Comparison of ENCODE assay signal across 9 cellular contexts in the genomic region with DNA sequence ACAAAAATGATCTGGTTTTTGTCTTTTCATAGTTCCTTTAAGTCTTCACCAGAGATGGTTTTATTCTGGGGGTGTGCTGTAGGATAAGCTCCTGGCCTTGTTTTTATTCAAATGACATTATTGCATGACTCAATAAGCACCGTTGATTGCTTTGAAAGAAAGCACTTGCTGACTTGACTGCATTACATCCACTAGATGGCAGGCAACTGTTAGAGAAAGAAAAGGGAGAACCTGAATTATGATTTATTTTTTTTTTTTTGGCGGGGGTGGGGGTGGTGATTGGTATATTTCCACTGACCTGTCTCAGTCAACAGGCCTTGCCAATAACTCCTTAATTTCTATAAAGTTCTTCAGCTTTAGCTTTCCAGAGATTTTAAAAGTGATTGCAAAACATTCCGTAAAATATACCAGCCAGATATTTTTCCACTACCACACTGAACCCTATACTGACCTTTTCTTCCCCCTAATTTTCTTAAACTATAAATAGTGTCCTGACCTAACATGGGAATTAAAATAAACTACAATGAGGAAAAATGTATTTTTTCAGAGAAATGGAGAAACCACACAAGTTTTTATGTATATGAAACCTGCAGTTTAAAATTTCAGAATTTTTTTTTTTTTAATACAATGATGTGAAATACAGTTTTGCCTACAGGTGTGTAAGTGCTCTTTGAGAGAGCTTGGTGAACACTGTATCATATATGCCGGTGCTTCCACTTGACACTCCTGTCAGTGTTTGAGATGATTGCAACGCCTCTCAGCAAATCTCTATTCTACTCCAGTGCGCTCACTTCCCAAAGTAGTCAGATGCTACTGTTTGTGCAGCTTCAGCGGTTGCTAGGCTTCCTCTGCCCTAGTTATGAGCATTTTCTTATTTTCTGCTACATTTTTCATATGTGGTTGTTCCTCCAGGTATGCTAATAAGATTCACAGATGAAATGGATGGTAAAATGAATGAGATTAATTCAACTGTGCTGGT.
A peak's percentile ranks its signal among the peaks of the same experiment; 100 is the strongest.
DNase-seq lines count a peak whose midpoint lies in the region; ATAC-seq, FAIRE-seq and TF ChIP-seq lines count a peak whose summit lies in the region.
"Had no signal": no experiment of that assay in that cellular context is flagged by ENCODE, and none has a peak within 500 bp of the region (broad histone marks: within the 10 kb centered on the region; RNA-seq: fewer than 3 reads in every experiment).

No MANE protein-coding gene starts in this region.

- H3K9me2 ChIP-seq in Loucy (replicated peaks; ENCODE audit: low read depth, low read length) (no peaks in the 10 kb centered on the region), hepatocyte (replicated peaks; ENCODE audit: insufficient read depth) (no peaks in the 10 kb centered on the region)

- TF ChIP-seq CTCF in Loucy (conservative IDR thresholded peaks at IDR 0.05; ENCODE audit: low read length) (peak; percentile 74), WTC11 (IDR thresholded peaks at IDR 0.05) (0 out of 2 replicates have a peak, but pooled peaks have one; percentile 37), hepatocyte (IDR thresholded peaks at IDR 0.05; ENCODE audit: poor library complexity) (peak; percentile 89), tibial nerve (IDR thresholded peaks at IDR 0.05) (peak; percentile 21 to 49 (median 43))

- H3K27me3 ChIP-seq in Loucy (ENCODE audit: insufficient read depth, low read length, poor library complexity, severe bottlenecking) = no peaks in the 10 kb centered on the region
- no peaks in the 10 kb centered on the region for H3K27me3 ChIP-seq in hepatocyte
- no peaks in the 10 kb centered on the region for H3K27me3 ChIP-seq in tibial nerve
- no peaks in the 10 kb centered on the region for H3K27me3 ChIP-seq in small intestine (ENCODE audit: control insufficient read depth in 2 of 2, insufficient read depth in 2 of 2, low read length in 2 of 2)
- H3K27me3 ChIP-seq: BLaER1 treated with 17β-estradiol and CSF1 and Interleukin-3, amounts not matched to agents 10 nM and 100 nM had no signal

- H3K79me2 ChIP-seq in Loucy (ENCODE audit: insufficient read depth, low read length) = no peaks in the 10 kb centered on the region
- H3K79me2 ChIP-seq in hepatocyte = no peaks in the 10 kb centered on the region

- TF ChIP-seq POLR2A in tibial nerve (IDR thresholded peaks at IDR 0.05) = no peak

- ATAC-seq in WTC11 (peak; percentile 73), HG03097 (IDR thresholded peaks at IDR 0.05; ENCODE audit: low FRiP score, unreplicated experiment) (no peak)

- H4K20me1 ChIP-seq in Loucy (ENCODE audit: insufficient read depth, low read length, poor library complexity, severe bottlenecking) = no peaks in the 10 kb centered on the region
- H4K20me1 ChIP-seq in hepatocyte (ENCODE audit: insufficient read depth, poor library complexity, severe bottlenecking) = no peaks in the 10 kb centered on the region
- H4K20me1 ChIP-seq: BLaER1 treated with 17β-estradiol and CSF1 and Interleukin-3, amounts not matched to agents 10 nM and 100 nM had no signal

- no peak overlapping the region for H2AFZ ChIP-seq in Loucy (ENCODE audit: low read length)
- no peak overlapping the region for H2AFZ ChIP-seq in hepatocyte

- H3K4me1 ChIP-seq in Loucy (ENCODE audit: insufficient read depth, low read length, poor library complexity, severe bottlenecking) = no peaks in the 10 kb centered on the region
- H3K4me1 ChIP-seq in hepatocyte (ENCODE audit: insufficient read depth) = peaks cover 7% of the 10 kb centered on the region
- H3K4me1 ChIP-seq in tibial nerve = peaks cover 0 to 10% (median 5%) of the 10 kb centered on the region in 4 donors
- no peaks in the 10 kb centered on the region for H3K4me1 ChIP-seq in small intestine (ENCODE audit: control insufficient read depth in 2 of 2, insufficient read depth in 1 of 2, low read depth in 1 of 2, low read length in 1 of 2)

- CTCF ChIA-PET in WTC11 (lab: Charles Lee) = interaction anchor here (0.6 to 2.3 kb wide), 15 partner anchors 10 to 1239 kb away, joined by 3 to 11 read pairs (median 3); no protein-coding TSS in a partner anchor

- no peak overlapping the region for H3K9ac ChIP-seq in Loucy (ENCODE audit: low read depth, low read length, poor library complexity, severe bottlenecking)
- H3K9ac ChIP-seq: BLaER1 treated with 17β-estradiol and CSF1 and Interleukin-3, amounts not matched to agents 10 nM and 100 nM had no signal

- H3K27me3 Mint-ChIP-seq in WTC11 (ENCODE audit: low read depth) = no peaks in the 10 kb centered on the region

- WGBS in hepatocyte (ENCODE audit: low lambda C conversion rate, missing lambda C conversion rate) = 69% methylated on average over 6 of the region's 7 CpGs
- WGBS in tibial nerve, 2 donors = 55 to 56% methylated on average over 7 of the region's 7 CpGs
- 53 to 57% (median 55%) methylated on average over 7 of the region's 7 CpGs for WGBS in small intestine, 3 donors

- H3K36me3 Mint-ChIP-seq in WTC11 = no peaks in the 10 kb centered on the region

- no peaks in the 10 kb centered on the region for H3K36me3 ChIP-seq in Loucy (ENCODE audit: insufficient read depth, low read length)
- no peaks in the 10 kb centered on the region for H3K36me3 ChIP-seq in hepatocyte (replicated peaks; ENCODE audit: insufficient read depth, low read depth)
- no peaks in the 10 kb centered on the region for H3K36me3 ChIP-seq in tibial nerve
- no peaks in the 10 kb centered on the region for H3K36me3 ChIP-seq in small intestine (ENCODE audit: control insufficient read depth in 2 of 2, insufficient read depth in 2 of 2, low read length in 2 of 2)
- H3K36me3 ChIP-seq: BLaER1 treated with 17β-estradiol and CSF1 and Interleukin-3, amounts not matched to agents 10 nM and 100 nM had no signal

- TF ChIP-seq EP300 in tibial nerve (IDR thresholded peaks at IDR 0.05) = no peak

- no peak for FAIRE-seq in small intestine (lab: Jason Lieb, UNC)

- POLR2A ChIA-PET in WTC11 (lab: Charles Lee) = no interaction called here

- H3K4me2 ChIP-seq in Loucy (ENCODE audit: low read depth, low read length, poor library complexity, severe bottlenecking) (no peak overlapping the region), hepatocyte (no peak overlapping the region)

- no peak overlapping the region for H3K27ac Mint-ChIP-seq in WTC11

- DNase-seq in NCI-H187 treated with DMSO at 0.1 percent for 48 hours (lab: John Stamatoyannopoulos, UW) = peak; percentile 43
- no peak for DNase-seq in NCI-H187 (lab: John Stamatoyannopoulos, UW)
- no peak for DNase-seq in WTC11 (ENCODE audit: low spot score)
- peak; percentile 64 for DNase-seq in hepatocyte (ENCODE audit: low spot score)
- peak in 1 of 2 donors; percentile 27 for DNase-seq in tibial nerve (ENCODE audit: low spot score in 2 of 2)
- no peak for DNase-seq in small intestine

- peaks cover 4% of the 10 kb centered on the region; the same call in 1 of the 2 replicates for H3K9me3 Mint-ChIP-seq in WTC11

- no peak overlapping the region for H3K4me3 ChIP-seq in Loucy (ENCODE audit: low read length, poor library complexity, severe bottlenecking)
- H3K4me3 ChIP-seq in hepatocyte = no peak overlapping the region
- no peak overlapping the region for H3K4me3 ChIP-seq in tibial nerve
- no peak overlapping the region for H3K4me3 ChIP-seq in small intestine (ENCODE audit: low read depth in 1 of 2, low read length in 2 of 2)
- H3K4me3 ChIP-seq: BLaER1 treated with 17β-estradiol and CSF1 and Interleukin-3, amounts not matched to agents 10 nM and 100 nM had no signal

- H3K4me3 Mint-ChIP-seq in WTC11 = no peak overlapping the region

- peaks cover 14% of the 10 kb centered on the region for H3K4me1 Mint-ChIP-seq in WTC11

- H3K27ac ChIP-seq in hepatocyte (no peak overlapping the region), tibial nerve (no peak overlapping the region), small intestine (ENCODE audit: low read depth in 1 of 2, low read length in 1 of 2) (no peak overlapping the region)
- H3K27ac ChIP-seq: BLaER1 treated with 17β-estradiol and CSF1 and Interleukin-3, amounts not matched to agents 10 nM and 100 nM had no signal

- H3K9me3 ChIP-seq in Loucy (ENCODE audit: insufficient read depth, low read depth, low read length) = no peaks in the 10 kb centered on the region
- no peaks in the 10 kb centered on the region for H3K9me3 ChIP-seq in hepatocyte (ENCODE audit: low read depth)
- no peaks in the 10 kb centered on the region for H3K9me3 ChIP-seq in tibial nerve
- no peaks in the 10 kb centered on the region for H3K9me3 ChIP-seq in small intestine (ENCODE audit: control insufficient read depth, low read depth)
- H3K9me3 ChIP-seq: BLaER1 treated with 17β-estradiol and CSF1 and Interleukin-3, amounts not matched to agents 10 nM and 100 nM had no signal

- no peaks in the 10 kb centered on the region for H3F3A ChIP-seq in Loucy (ENCODE audit: low read depth)

TF ChIP-seq in WTC11, 78 proteins besides CTCF, POLR2A, EP300 and RAD21:
- TF ChIP-seq GABPB1 (CRISPR knock-in tag; IDR thresholded peaks at IDR 0.05) = peak; percentile 89
- TF ChIP-seq, protein P1, sequence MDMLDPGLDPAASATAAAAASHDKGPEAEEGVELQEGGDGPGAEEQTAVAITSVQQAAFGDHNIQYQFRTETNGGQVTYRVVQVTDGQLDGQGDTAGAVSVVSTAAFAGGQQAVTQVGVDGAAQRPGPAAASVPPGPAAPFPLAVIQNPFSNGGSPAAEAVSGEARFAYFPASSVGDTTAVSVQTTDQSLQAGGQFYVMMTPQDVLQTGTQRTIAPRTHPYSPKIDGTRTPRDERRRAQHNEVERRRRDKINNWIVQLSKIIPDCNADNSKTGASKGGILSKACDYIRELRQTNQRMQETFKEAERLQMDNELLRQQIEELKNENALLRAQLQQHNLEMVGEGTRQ (CRISPR knock-in tag; IDR thresholded peaks at IDR 0.05) = no peak

Comparison
In these comparisons a context has a peak if more than half of its experiments do, and no peak if none do; other contexts are left out.
1. DNase-seq: peak in NCI-H187 treated with DMSO at 0.1 percent for 48 hours (single experiment) and hepatocyte (single experiment); none in NCI-H187 (0 of 2), WTC11 (single experiment) and small intestine (single experiment).
2. CTCF ChIP-seq: peak in every context shown above with its lines; median percentile 89 in hepatocyte; 74 in Loucy; 43 in tibial nerve; 37 in WTC11.